ENCODE assay signal across 1 cellular context in the genomic region with DNA sequence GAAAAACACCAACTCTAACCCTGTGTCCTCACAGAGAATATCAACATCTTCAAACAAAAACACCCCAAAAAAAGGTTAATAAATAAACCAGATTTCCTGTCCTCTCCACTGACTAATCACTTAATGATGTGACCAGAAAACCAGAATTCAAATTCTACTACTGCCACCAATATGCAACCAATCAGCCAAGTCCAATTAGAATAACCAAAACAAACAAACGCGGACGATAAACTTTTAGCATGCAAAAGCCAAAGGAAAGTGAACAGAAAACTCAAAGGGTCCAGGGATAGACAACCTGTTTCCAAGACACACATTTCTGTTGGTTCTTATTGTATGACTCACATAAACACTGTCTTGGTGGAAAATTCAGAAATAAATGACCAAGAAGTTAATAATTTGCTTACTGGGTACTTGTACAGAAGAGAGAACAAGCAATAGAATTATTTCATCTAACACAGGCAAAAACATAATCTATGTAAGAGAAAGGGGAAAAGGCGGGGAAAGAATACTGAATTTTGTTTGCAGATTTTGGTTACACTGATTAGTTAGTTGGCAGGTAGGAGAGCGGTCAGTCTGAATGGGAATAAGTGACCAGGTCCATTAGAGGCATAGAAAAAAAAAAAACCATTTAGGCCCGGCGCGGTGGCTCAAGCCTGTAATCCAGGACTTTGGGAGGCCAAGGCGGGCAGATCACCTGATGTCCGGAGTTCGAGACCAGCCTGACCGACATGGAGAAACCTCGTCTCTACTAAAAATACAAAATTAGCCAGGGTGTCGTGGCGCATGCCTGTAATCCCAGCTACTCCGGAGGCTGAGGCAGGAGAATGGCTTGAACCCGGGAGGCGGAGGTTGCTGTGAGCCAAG.
TF ChIP-seq lines count a peak whose summit lies in the region.

No MANE protein-coding gene starts in this region.

TF ChIP-seq in GM12878, 131 proteins besides CTCF, POLR2A, EP300 and RAD21 (continued from another document):
- no peak for TF ChIP-seq HCFC1 (IDR thresholded peaks at IDR 0.05; ENCODE audit: low read length)
- TF ChIP-seq BCL11A (IDR thresholded peaks at IDR 0.05; ENCODE audit: low read depth, low read length), result 0 out of 2 replicates have a peak, but pooled peaks have one; percentile 18
- TF ChIP-seq ZNF217 (IDR thresholded peaks at IDR 0.05), result no peak
- peak; percentile 86 for TF ChIP-seq MTA2 (IDR thresholded peaks at IDR 0.05; ENCODE audit: low read depth)
- TF ChIP-seq CREB1 (IDR thresholded peaks at IDR 0.05; ENCODE audit: low read depth), result no peak
- TF ChIP-seq, protein P1, sequence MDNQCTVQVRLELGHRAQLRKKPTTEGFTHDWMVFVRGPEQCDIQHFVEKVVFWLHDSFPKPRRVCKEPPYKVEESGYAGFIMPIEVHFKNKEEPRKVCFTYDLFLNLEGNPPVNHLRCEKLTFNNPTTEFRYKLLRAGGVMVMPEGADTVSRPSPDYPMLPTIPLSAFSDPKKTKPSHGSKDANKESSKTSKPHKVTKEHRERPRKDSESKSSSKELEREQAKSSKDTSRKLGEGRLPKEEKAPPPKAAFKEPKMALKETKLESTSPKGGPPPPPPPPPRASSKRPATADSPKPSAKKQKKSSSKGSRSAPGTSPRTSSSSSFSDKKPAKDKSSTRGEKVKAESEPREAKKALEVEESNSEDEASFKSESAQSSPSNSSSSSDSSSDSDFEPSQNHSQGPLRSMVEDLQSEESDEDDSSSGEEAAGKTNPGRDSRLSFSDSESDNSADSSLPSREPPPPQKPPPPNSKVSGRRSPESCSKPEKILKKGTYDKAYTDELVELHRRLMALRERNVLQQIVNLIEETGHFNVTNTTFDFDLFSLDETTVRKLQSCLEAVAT (IDR thresholded peaks at IDR 0.05), result peak; percentile 97
- no peak for TF ChIP-seq WRNIP1 (IDR thresholded peaks at IDR 0.05; ENCODE audit: borderline replicate concordance, low read depth, low read length)
- TF ChIP-seq, protein P2, sequence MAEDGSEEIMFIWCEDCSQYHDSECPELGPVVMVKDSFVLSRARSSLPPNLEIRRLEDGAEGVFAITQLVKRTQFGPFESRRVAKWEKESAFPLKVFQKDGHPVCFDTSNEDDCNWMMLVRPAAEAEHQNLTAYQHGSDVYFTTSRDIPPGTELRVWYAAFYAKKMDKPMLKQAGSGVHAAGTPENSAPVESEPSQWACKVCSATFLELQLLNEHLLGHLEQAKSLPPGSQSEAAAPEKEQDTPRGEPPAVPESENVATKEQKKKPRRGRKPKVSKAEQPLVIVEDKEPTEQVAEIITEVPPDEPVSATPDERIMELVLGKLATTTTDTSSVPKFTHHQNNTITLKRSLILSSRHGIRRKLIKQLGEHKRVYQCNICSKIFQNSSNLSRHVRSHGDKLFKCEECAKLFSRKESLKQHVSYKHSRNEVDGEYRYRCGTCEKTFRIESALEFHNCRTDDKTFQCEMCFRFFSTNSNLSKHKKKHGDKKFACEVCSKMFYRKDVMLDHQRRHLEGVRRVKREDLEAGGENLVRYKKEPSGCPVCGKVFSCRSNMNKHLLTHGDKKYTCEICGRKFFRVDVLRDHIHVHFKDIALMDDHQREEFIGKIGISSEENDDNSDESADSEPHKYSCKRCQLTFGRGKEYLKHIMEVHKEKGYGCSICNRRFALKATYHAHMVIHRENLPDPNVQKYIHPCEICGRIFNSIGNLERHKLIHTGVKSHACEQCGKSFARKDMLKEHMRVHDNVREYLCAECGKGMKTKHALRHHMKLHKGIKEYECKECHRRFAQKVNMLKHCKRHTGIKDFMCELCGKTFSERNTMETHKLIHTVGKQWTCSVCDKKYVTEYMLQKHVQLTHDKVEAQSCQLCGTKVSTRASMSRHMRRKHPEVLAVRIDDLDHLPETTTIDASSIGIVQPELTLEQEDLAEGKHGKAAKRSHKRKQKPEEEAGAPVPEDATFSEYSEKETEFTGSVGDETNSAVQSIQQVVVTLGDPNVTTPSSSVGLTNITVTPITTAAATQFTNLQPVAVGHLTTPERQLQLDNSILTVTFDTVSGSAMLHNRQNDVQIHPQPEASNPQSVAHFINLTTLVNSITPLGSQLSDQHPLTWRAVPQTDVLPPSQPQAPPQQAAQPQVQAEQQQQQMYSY (CRISPR knock-in tag; IDR thresholded peaks at IDR 0.05), result no peak
- no peak for TF ChIP-seq DPF2 (IDR thresholded peaks at IDR 0.05)
- peak; percentile 56; the same call in 1 of the 2 replicates for TF ChIP-seq ATF7 (IDR thresholded peaks at IDR 0.05; ENCODE audit: low read depth)
- no peak for TF ChIP-seq POLR2AphosphoS2 (IDR thresholded peaks at IDR 0.05; ENCODE audit: low read depth, low read length)
- TF ChIP-seq, protein P3, sequence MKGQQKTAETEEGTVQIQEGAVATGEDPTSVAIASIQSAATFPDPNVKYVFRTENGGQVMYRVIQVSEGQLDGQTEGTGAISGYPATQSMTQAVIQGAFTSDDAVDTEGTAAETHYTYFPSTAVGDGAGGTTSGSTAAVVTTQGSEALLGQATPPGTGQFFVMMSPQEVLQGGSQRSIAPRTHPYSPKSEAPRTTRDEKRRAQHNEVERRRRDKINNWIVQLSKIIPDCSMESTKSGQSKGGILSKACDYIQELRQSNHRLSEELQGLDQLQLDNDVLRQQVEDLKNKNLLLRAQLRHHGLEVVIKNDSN (IDR thresholded peaks at IDR 0.05; ENCODE audit: borderline replicate concordance, extremely low read length, insufficient read depth, low read depth, low read length), result no peak
- TF ChIP-seq JUNB (IDR thresholded peaks at IDR 0.05), result no peak
- TF ChIP-seq, protein P4, sequence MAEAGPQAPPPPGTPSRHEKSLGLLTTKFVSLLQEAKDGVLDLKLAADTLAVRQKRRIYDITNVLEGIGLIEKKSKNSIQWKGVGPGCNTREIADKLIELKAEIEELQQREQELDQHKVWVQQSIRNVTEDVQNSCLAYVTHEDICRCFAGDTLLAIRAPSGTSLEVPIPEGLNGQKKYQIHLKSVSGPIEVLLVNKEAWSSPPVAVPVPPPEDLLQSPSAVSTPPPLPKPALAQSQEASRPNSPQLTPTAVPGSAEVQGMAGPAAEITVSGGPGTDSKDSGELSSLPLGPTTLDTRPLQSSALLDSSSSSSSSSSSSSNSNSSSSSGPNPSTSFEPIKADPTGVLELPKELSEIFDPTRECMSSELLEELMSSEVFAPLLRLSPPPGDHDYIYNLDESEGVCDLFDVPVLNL (IDR thresholded peaks at IDR 0.05; ENCODE audit: low read depth, low read length), result no peak
- no peak for TF ChIP-seq IKZF1 (conservative IDR thresholded peaks at IDR 0.05)
- no peak for TF ChIP-seq MEF2A (IDR thresholded peaks at IDR 0.05; ENCODE audit: insufficient read depth, low read depth, low read length)
- TF ChIP-seq, protein P5, sequence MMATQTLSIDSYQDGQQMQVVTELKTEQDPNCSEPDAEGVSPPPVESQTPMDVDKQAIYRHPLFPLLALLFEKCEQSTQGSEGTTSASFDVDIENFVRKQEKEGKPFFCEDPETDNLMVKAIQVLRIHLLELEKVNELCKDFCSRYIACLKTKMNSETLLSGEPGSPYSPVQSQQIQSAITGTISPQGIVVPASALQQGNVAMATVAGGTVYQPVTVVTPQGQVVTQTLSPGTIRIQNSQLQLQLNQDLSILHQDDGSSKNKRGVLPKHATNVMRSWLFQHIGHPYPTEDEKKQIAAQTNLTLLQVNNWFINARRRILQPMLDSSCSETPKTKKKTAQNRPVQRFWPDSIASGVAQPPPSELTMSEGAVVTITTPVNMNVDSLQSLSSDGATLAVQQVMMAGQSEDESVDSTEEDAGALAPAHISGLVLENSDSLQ (IDR thresholded peaks at IDR 0.05), result 0 out of 2 replicates have a peak, but pooled peaks have one; percentile 19
- TF ChIP-seq, protein P6, sequence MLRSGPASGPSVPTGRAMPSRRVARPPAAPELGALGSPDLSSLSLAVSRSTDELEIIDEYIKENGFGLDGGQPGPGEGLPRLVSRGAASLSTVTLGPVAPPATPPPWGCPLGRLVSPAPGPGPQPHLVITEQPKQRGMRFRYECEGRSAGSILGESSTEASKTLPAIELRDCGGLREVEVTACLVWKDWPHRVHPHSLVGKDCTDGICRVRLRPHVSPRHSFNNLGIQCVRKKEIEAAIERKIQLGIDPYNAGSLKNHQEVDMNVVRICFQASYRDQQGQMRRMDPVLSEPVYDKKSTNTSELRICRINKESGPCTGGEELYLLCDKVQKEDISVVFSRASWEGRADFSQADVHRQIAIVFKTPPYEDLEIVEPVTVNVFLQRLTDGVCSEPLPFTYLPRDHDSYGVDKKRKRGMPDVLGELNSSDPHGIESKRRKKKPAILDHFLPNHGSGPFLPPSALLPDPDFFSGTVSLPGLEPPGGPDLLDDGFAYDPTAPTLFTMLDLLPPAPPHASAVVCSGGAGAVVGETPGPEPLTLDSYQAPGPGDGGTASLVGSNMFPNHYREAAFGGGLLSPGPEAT (IDR thresholded peaks at IDR 0.05; ENCODE audit: low read depth), result peak; percentile 32; the same call in 1 of the 2 replicates
- TF ChIP-seq YY1 (IDR thresholded peaks at IDR 0.05; ENCODE audit: low read depth, low read length), result no peak
- peak; percentile 30 for TF ChIP-seq KLF5 (IDR thresholded peaks at IDR 0.05; ENCODE audit: partially characterized antibody)
TF ChIP-seq in GM12878: peak in this region for 9.
